8 cellular contexts compared by ENCODE assay signal in the genomic region with DNA sequence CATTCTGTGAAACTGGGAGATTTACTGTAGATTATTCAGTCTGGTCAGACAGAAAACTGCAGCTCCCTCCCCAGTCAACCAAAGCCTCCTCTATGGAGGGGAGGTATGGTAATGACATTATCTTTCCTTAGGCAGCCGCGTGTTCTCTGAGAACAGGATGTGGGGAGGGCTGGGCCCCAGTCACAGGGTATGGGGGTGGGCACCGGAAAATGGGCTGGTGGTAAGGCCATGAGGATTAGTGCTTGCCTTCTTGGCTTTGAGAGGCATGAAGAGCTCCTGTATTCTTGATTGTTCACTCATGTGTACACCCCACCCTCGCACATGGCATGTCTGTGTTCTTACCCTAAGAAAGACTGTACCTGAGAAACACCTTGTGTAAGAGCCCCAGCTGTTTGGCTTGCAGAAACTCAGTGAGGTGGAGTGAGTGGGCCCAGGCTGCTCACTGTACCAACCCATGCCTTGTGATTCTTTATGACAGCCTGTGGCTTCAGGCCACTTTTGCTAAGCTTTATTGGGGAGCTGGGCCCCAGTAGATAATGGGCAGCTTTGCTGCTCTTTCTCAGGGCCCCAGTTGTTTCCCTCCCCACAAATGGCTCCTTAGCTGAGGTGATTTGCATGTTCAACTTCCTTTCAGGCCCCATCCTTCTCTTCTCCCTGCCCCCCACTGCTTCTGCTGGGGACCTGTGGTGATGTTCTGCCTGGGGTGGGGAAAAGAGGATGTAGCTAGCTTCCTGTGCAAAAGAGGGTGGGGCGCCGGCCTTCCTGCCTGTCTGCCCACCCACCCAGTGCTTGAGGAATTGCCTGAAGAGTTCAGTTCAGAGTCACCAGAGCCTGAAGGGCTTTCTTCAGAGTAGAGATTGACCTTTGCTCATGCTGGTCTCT. TPM values are rescaled to one million over a fixed set of nuclear protein-coding genes. Genes with fewer than 3 reads are reported as not detected.
DNase-seq lines count a peak whose midpoint lies in the region; ATAC-seq and TF ChIP-seq lines count a peak whose summit lies in the region.

No MANE protein-coding gene starts in this region.

- H3K27me3 ChIP-seq in MG63 = no peaks in the 10 kb centered on the region

- no peaks in the 10 kb centered on the region for H3K9me3 ChIP-seq in MG63

- DNase-seq in NOMO-1 treated with DMSO at 0.1 percent for 48 hours (lab: John Stamatoyannopoulos, UW; ENCODE audit: unreplicated experiment) (peak; percentile 95), activated T-cell treated with anti-CD3 and anti-CD28 coated beads for 24 hours (ENCODE audit: low read depth) (peak; percentile 60), glomerular visceral epithelial cell (ENCODE audit: extremely low spot score) (peak; percentile 77), NCI-H510A (lab: John Stamatoyannopoulos, UW) (no peak), MG63 (no peak)
- peak; percentile 50 to 65 (median 63) for DNase-seq in stimulated activated CD4-positive, alpha-beta T cell treated with anti-CD3 and anti-CD28 coated beads, Interleukin-12 subunit alpha, Interleukin-12 subunit beta, amount 100 ng/mL, for 48 hours (ENCODE audit: low read depth in 2 of 3, low spot score in 1 of 3)

- peaks cover 12% of the 10 kb centered on the region for H3K36me3 ChIP-seq in MG63

- H3K4me3 ChIP-seq in GM12875 (ENCODE audit: low read depth, low read length) (peak overlapping the region; percentile 10), MG63 (no peak overlapping the region)

- ATAC-seq in HG02759 (IDR thresholded peaks at IDR 0.05; ENCODE audit: unreplicated experiment) = peak; percentile 70

- TF ChIP-seq CTCF in GM12875 (IDR thresholded peaks at IDR 0.05; ENCODE audit: borderline replicate concordance, insufficient read depth, low read depth, low read length) = no peak

RNA-seq across cellular contexts. Expression of a gene that starts 30.7 kb away (rescaled TPM):
- total RNA-seq in MG63 (2014; rRNA removed; shearing (Covaris generic); ENCODE audit: low replicate concordance) = 303 and 315 TPM in 2 replicates

Comparison
In these comparisons a context has a peak if more than half of its experiments do, and no peak if none do; other contexts are left out.
1. DNase-seq: peak in NOMO-1 treated with DMSO at 0.1 percent for 48 hours (single experiment), activated T-cell treated with anti-CD3 and anti-CD28 coated beads for 24 hours (single experiment), glomerular visceral epithelial cell (single experiment) and stimulated activated CD4-positive, alpha-beta T cell treated with anti-CD3 and anti-CD28 coated beads, Interleukin-12 subunit alpha, Interleukin-12 subunit beta, amount 100 ng/mL, for 48 hours (3 of 3); none in NCI-H510A (single experiment) and MG63 (single experiment).